ENCODE assay signal across 1 cellular context in the genomic region with DNA sequence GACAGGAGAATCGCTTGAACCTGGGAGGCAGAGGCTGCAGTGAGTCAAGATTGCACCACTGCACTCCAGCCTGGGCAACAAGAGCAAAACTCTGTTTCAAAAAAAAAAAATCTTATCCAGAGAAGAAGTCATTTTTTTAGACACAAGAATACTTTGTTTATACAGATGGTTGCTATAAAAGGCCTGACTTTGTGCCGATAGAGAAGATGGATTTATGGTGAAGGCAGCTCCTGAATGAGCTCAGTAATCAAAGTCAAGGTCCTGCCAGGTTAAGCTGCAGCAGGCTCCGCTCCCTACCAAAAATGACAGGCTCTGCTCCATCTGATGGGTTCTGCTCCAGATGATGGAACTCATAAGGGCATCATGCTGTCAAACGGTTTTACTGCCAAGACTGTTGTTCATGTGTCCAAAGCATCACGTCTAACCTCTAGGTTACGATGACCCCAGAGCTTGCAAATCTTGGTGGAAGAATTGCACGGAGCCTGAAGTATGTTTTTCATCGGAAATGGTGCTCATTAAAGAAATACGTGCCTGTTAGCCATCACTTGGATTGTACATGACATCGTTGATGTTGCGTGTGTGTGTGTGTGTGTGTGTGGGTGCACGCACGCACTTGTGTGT.
TF ChIP-seq lines count a peak whose summit lies in the region.

No MANE protein-coding gene starts in this region.

TF ChIP-seq in SK-N-SH treated with all-trans-retinoic acid at 6 μM for 48 hours, 23 proteins besides CTCF, POLR2A, EP300 and RAD21 (continued from another document):
- TF ChIP-seq, protein P1, sequence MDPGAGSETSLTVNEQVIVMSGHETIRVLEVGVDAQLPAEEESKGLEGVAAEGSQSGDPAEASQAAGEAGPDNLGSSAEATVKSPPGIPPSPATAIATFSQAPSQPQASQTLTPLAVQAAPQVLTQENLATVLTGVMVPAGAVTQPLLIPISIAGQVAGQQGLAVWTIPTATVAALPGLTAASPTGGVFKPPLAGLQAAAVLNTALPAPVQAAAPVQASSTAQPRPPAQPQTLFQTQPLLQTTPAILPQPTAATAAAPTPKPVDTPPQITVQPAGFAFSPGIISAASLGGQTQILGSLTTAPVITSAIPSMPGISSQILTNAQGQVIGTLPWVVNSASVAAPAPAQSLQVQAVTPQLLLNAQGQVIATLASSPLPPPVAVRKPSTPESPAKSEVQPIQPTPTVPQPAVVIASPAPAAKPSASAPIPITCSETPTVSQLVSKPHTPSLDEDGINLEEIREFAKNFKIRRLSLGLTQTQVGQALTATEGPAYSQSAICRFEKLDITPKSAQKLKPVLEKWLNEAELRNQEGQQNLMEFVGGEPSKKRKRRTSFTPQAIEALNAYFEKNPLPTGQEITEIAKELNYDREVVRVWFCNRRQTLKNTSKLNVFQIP (CRISPR knock-in tag; IDR thresholded peaks at IDR 0.05; ENCODE audit: borderline replicate concordance, low read depth), result no peak
- no peak for TF ChIP-seq TOX (CRISPR knock-in tag; IDR thresholded peaks at IDR 0.05; ENCODE audit: borderline replicate concordance)
- TF ChIP-seq, protein P2, sequence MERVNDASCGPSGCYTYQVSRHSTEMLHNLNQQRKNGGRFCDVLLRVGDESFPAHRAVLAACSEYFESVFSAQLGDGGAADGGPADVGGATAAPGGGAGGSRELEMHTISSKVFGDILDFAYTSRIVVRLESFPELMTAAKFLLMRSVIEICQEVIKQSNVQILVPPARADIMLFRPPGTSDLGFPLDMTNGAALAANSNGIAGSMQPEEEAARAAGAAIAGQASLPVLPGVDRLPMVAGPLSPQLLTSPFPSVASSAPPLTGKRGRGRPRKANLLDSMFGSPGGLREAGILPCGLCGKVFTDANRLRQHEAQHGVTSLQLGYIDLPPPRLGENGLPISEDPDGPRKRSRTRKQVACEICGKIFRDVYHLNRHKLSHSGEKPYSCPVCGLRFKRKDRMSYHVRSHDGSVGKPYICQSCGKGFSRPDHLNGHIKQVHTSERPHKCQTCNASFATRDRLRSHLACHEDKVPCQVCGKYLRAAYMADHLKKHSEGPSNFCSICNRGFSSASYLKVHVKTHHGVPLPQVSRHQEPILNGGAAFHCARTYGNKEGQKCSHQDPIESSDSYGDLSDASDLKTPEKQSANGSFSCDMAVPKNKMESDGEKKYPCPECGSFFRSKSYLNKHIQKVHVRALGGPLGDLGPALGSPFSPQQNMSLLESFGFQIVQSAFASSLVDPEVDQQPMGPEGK (CRISPR knock-in tag; IDR thresholded peaks at IDR 0.05; ENCODE audit: borderline replicate concordance), result no peak
- TF ChIP-seq PPARA (CRISPR knock-in tag; IDR thresholded peaks at IDR 0.05; ENCODE audit: borderline replicate concordance), result no peak
- TF ChIP-seq, protein P3, sequence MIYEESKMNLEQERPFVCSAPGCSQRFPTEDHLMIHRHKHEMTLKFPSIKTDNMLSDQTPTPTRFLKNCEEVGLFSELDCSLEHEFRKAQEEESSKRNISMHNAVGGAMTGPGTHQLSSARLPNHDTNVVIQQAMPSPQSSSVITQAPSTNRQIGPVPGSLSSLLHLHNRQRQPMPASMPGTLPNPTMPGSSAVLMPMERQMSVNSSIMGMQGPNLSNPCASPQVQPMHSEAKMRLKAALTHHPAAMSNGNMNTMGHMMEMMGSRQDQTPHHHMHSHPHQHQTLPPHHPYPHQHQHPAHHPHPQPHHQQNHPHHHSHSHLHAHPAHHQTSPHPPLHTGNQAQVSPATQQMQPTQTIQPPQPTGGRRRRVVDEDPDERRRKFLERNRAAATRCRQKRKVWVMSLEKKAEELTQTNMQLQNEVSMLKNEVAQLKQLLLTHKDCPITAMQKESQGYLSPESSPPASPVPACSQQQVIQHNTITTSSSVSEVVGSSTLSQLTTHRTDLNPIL (CRISPR knock-in tag; IDR thresholded peaks at IDR 0.05; ENCODE audit: low read depth), result no peak
- TF ChIP-seq ARNTL (CRISPR knock-in tag; IDR thresholded peaks at IDR 0.05; ENCODE audit: borderline replicate concordance, low read depth), result no peak
- TF ChIP-seq RARB (CRISPR knock-in tag; IDR thresholded peaks at IDR 0.05), result no peak
- no peak for TF ChIP-seq BACH2 (CRISPR knock-in tag; IDR thresholded peaks at IDR 0.05; ENCODE audit: borderline replicate concordance)
TF ChIP-seq in SK-N-SH treated with all-trans-retinoic acid at 6 μM for 48 hours: peak in this region for 0.
